Comparison of ENCODE assay signal across 1 cellular context in genomic region chr16:71359431-71359830, GRCh38.
TF ChIP-seq lines count a peak whose summit lies in the region.

No MANE protein-coding gene starts in this region.

TF ChIP-seq in H1, 55 proteins besides CTCF, POLR2A, EP300 and RAD21:
- TF ChIP-seq MAX (IDR thresholded peaks at IDR 0.05) (no peak), RFX5 (IDR thresholded peaks at IDR 0.05; ENCODE audit: borderline replicate concordance, low read depth, low read length) (no peak)
TF ChIP-seq in H1: peak in this region for 0.
